Comparison of ENCODE assay signal across 1 cellular context in the genomic region with DNA sequence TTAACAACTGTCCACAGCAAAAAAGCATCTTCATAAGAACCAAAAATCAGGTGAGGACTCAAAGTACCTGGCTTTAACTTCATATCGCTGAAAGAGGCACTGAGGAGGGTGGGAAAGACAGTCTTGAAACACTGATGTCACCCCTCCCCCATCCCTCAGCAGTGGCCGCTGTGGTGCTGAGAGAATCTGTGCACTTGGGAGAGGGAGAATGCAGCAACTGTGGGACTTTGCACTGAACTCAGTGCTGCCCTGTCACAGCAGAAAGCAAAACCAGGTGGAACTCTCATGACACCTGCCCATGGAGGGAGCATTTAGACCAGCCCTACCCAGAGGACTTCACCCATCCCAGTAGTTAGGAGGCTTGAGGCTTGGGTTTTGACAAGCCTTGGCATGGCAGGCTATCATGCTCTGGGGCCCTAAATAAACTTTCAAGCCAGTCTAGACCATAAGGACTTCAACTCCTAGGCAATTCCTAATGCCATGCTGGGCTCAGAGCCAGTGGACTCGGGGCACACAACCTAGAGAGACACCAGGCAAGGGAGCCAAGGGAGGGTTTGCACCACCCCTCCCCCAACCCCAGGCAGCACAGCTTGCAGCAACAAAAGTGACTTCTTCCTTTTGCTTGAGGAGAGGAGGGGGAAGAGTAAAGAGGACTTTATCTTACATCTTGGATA.
TF ChIP-seq lines count a peak whose summit lies in the region.

No MANE protein-coding gene starts in this region.

TF ChIP-seq in HepG2, 621 proteins besides CTCF, POLR2A, EP300 and RAD21 (continued from another document and continues in another):
- TF ChIP-seq, protein P1, sequence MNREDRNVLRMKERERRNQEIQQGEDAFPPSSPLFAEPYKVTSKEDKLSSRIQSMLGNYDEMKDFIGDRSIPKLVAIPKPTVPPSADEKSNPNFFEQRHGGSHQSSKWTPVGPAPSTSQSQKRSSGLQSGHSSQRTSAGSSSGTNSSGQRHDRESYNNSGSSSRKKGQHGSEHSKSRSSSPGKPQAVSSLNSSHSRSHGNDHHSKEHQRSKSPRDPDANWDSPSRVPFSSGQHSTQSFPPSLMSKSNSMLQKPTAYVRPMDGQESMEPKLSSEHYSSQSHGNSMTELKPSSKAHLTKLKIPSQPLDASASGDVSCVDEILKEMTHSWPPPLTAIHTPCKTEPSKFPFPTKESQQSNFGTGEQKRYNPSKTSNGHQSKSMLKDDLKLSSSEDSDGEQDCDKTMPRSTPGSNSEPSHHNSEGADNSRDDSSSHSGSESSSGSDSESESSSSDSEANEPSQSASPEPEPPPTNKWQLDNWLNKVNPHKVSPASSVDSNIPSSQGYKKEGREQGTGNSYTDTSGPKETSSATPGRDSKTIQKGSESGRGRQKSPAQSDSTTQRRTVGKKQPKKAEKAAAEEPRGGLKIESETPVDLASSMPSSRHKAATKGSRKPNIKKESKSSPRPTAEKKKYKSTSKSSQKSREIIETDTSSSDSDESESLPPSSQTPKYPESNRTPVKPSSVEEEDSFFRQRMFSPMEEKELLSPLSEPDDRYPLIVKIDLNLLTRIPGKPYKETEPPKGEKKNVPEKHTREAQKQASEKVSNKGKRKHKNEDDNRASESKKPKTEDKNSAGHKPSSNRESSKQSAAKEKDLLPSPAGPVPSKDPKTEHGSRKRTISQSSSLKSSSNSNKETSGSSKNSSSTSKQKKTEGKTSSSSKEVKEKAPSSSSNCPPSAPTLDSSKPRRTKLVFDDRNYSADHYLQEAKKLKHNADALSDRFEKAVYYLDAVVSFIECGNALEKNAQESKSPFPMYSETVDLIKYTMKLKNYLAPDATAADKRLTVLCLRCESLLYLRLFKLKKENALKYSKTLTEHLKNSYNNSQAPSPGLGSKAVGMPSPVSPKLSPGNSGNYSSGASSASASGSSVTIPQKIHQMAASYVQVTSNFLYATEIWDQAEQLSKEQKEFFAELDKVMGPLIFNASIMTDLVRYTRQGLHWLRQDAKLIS (CRISPR knock-in tag; IDR thresholded peaks at IDR 0.05), result no peak
- TF ChIP-seq RFXAP (CRISPR knock-in tag; IDR thresholded peaks at IDR 0.05; ENCODE audit: borderline replicate concordance) (no peak), ZNF644 (CRISPR knock-in tag; IDR thresholded peaks at IDR 0.05; ENCODE audit: low read depth) (peak; percentile 64; the same call in 1 of the 2 replicates), E2F1 (CRISPR knock-in tag; IDR thresholded peaks at IDR 0.05) (no peak), ZFP36L2 (CRISPR knock-in tag; IDR thresholded peaks at IDR 0.05) (no peak), FOXA3 (CRISPR knock-in tag; IDR thresholded peaks at IDR 0.05) (0 out of 2 replicates have a peak, but pooled peaks have one; percentile 25), ZMYM4 (CRISPR knock-in tag; IDR thresholded peaks at IDR 0.05) (no peak), FOXK2 (IDR thresholded peaks at IDR 0.05) (no peak), GMEB2 (CRISPR knock-in tag; IDR thresholded peaks at IDR 0.05; ENCODE audit: low read depth) (no peak), ATF7-NPFF (CRISPR knock-in tag; IDR thresholded peaks at IDR 0.05; ENCODE audit: low read depth) (no peak), CENPT (CRISPR knock-in tag; IDR thresholded peaks at IDR 0.05; ENCODE audit: low read depth) (no peak), RFXANK (CRISPR knock-in tag; IDR thresholded peaks at IDR 0.05) (no peak), ZKSCAN5 (CRISPR knock-in tag; IDR thresholded peaks at IDR 0.05) (no peak), THAP11 (CRISPR knock-in tag; IDR thresholded peaks at IDR 0.05) (peak; percentile 41; the same call in 1 of the 2 replicates), ZNF260 (CRISPR knock-in tag; IDR thresholded peaks at IDR 0.05; ENCODE audit: borderline replicate concordance, low read depth) (no peak), TEAD3 (CRISPR knock-in tag; optimal IDR thresholded peaks at IDR 0.05; ENCODE audit: borderline replicate concordance) (peak; percentile 80), BRF2 (CRISPR knock-in tag; IDR thresholded peaks at IDR 0.05) (no peak), FIP1L1 (IDR thresholded peaks at IDR 0.05; ENCODE audit: borderline replicate concordance, insufficient read depth, low read depth, low read length) (no peak), ZKSCAN8 (CRISPR knock-in tag; IDR thresholded peaks at IDR 0.05; ENCODE audit: borderline replicate concordance) (no peak), ZNF569 (CRISPR knock-in tag; IDR thresholded peaks at IDR 0.05; ENCODE audit: borderline replicate concordance) (no peak), KDM4B (CRISPR knock-in tag; IDR thresholded peaks at IDR 0.05) (no peak), KLF11 (CRISPR knock-in tag; IDR thresholded peaks at IDR 0.05) (no peak), ZC3H13 (CRISPR knock-in tag; IDR thresholded peaks at IDR 0.05) (no peak), MIXL1 (CRISPR knock-in tag; IDR thresholded peaks at IDR 0.05) (no peak), ZNF432 (CRISPR knock-in tag; IDR thresholded peaks at IDR 0.05; ENCODE audit: borderline replicate concordance) (no peak), REXO4 (CRISPR knock-in tag; IDR thresholded peaks at IDR 0.05; ENCODE audit: borderline replicate concordance) (no peak), SIN3A (IDR thresholded peaks at IDR 0.05; ENCODE audit: borderline replicate concordance, low read depth, low read length) (no peak), PAX8 (CRISPR knock-in tag; IDR thresholded peaks at IDR 0.05; ENCODE audit: borderline replicate concordance) (no peak), CCAR2 (optimal IDR thresholded peaks at IDR 0.05; ENCODE audit: low read depth, low read length) (no peak), ZNF576 (CRISPR knock-in tag; IDR thresholded peaks at IDR 0.05) (no peak), GTF3A (CRISPR knock-in tag; conservative IDR thresholded peaks at IDR 0.05) (no peak), ZMYM2 (CRISPR knock-in tag; IDR thresholded peaks at IDR 0.05) (no peak), HDAC6 (IDR thresholded peaks at IDR 0.05; ENCODE audit: low read depth, low read length) (no peak), TAF15 (IDR thresholded peaks at IDR 0.05; ENCODE audit: low read depth, low read length, poor library complexity, severe bottlenecking) (no peak), SOX5 (CRISPR knock-in tag; IDR thresholded peaks at IDR 0.05; ENCODE audit: borderline replicate concordance) (no peak), SAFB2 (CRISPR knock-in tag; IDR thresholded peaks at IDR 0.05; ENCODE audit: borderline replicate concordance, low read depth) (no peak), ARID3A (IDR thresholded peaks at IDR 0.05; ENCODE audit: low read depth, low read length) (no peak)
- TF ChIP-seq, protein P2, sequence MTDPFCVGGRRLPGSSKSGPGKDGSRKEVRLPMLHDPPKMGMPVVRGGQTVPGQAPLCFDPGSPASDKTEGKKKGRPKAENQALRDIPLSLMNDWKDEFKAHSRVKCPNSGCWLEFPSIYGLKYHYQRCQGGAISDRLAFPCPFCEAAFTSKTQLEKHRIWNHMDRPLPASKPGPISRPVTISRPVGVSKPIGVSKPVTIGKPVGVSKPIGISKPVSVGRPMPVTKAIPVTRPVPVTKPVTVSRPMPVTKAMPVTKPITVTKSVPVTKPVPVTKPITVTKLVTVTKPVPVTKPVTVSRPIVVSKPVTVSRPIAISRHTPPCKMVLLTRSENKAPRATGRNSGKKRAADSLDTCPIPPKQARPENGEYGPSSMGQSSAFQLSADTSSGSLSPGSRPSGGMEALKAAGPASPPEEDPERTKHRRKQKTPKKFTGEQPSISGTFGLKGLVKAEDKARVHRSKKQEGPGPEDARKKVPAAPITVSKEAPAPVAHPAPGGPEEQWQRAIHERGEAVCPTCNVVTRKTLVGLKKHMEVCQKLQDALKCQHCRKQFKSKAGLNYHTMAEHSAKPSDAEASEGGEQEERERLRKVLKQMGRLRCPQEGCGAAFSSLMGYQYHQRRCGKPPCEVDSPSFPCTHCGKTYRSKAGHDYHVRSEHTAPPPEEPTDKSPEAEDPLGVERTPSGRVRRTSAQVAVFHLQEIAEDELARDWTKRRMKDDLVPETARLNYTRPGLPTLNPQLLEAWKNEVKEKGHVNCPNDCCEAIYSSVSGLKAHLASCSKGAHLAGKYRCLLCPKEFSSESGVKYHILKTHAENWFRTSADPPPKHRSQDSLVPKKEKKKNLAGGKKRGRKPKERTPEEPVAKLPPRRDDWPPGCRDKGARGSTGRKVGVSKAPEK (CRISPR knock-in tag; IDR thresholded peaks at IDR 0.05; ENCODE audit: borderline replicate concordance), result no peak
- TF ChIP-seq, protein P3, sequence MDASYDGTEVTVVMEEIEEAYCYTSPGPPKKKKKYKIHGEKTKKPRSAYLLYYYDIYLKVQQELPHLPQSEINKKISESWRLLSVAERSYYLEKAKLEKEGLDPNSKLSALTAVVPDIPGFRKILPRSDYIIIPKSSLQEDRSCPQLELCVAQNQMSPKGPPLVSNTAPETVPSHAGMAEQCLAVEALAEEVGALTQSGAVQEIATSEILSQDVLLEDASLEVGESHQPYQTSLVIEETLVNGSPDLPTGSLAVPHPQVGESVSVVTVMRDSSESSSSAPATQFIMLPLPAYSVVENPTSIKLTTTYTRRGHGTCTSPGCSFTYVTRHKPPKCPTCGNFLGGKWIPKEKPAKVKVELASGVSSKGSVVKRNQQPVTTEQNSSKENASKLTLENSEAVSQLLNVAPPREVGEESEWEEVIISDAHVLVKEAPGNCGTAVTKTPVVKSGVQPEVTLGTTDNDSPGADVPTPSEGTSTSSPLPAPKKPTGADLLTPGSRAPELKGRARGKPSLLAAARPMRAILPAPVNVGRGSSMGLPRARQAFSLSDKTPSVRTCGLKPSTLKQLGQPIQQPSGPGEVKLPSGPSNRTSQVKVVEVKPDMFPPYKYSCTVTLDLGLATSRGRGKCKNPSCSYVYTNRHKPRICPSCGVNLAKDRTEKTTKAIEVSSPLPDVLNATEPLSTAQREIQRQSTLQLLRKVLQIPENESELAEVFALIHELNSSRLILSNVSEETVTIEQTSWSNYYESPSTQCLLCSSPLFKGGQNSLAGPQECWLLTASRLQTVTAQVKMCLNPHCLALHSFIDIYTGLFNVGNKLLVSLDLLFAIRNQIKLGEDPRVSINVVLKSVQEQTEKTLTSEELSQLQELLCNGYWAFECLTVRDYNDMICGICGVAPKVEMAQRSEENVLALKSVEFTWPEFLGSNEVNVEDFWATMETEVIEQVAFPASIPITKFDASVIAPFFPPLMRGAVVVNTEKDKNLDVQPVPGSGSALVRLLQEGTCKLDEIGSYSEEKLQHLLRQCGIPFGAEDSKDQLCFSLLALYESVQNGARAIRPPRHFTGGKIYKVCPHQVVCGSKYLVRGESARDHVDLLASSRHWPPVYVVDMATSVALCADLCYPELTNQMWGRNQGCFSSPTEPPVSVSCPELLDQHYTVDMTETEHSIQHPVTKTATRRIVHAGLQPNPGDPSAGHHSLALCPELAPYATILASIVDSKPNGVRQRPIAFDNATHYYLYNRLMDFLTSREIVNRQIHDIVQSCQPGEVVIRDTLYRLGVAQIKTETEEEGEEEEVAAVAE (CRISPR knock-in tag; IDR thresholded peaks at IDR 0.05; ENCODE audit: borderline replicate concordance), result no peak
- TF ChIP-seq, protein P4, sequence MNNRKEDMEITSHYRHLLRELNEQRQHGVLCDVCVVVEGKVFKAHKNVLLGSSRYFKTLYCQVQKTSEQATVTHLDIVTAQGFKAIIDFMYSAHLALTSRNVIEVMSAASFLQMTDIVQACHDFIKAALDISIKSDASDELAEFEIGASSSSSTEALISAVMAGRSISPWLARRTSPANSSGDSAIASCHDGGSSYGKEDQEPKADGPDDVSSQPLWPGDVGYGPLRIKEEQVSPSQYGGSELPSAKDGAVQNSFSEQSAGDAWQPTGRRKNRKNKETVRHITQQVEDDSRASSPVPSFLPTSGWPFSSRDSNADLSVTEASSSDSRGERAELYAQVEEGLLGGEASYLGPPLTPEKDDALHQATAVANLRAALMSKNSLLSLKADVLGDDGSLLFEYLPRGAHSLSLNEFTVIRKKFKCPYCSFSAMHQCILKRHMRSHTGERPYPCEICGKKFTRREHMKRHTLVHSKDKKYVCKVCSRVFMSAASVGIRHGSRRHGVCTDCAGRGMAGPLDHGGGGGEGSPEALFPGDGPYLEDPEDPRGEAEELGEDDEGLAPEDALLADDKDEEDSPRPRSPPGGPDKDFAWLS (CRISPR knock-in tag; IDR thresholded peaks at IDR 0.05; ENCODE audit: borderline replicate concordance), result no peak
